22 cellular contexts compared by ENCODE assay signal in the genomic region with DNA sequence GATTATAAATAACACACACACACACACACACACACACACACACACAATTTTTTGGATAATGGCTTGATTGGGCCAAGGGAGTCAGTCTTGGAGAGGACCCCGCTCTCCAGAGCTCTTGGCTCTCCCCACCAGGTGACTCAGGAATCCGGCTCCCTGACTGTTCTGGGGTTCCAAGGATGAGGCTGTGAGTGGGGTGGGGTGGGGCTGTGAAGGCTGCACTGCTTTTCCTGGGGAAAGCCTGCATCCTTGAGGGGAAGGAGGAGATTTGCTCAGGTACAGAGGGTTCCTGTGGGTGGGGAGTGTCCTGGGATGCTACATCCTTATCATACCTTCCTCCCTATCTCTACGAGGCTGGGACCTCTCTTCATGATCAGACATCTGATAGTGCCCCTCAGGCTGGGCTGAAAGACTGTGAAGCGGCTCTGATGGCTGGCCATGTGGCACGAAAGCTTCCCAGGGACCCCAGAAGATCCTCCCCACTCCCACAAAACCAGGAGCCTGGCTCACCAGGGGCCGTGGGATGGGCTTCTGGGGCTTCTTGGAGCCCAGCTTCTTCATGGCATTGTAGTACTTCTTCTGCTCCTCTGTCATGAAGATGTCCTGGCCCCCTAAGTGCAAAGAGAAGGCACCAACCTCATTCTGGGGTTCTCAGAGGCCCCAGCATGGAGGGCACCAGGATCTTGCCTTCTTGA.
"Had no signal": no experiment of that assay in that cellular context is flagged by ENCODE, and none has a peak within 500 bp of the region (broad histone marks: within the 10 kb centered on the region; RNA-seq: fewer than 3 reads in every experiment).

No MANE protein-coding gene starts in this region.

- H3K9me3 Mint-ChIP-seq: activated naive CD4-positive, alpha-beta T cell treated with anti-CD3 and anti-CD28 coated beads, Interleukin-2, amount 50 U/mL, for 72 hours; memory B cell had no signal

- DNase-seq: activated CD4-positive, alpha-beta T cell treated with anti-CD3 and anti-CD28 coated beads for 4 hours; activated CD4-positive, alpha-beta T cell treated with anti-CD3 and anti-CD28 coated beads, Interleukin-2, amount 50 U/mL, for 48 hours; activated naive CD4-positive, alpha-beta T cell; activated T-cell treated with anti-CD3 and anti-CD28 coated beads, Interleukin-2, amount 50 U/mL, for 72 hours; central memory CD4-positive, alpha-beta T cell; dermis blood vessel endothelial cell; effector memory CD4-positive, alpha-beta T cell; left cardiac atrium; right cardiac atrium; stimulated activated CD4-positive, alpha-beta T cell treated with anti-CD3 and anti-CD28 coated beads, Interleukin-2, amount 100 ng/mL, for 48 hours; stimulated activated naive CD4-positive, alpha-beta T cell treated with Interleukin-2 at 50 U/mL for 16 hours; SW 1271; T-helper 17 cell had no signal

- H3K36me3 Mint-ChIP-seq: activated naive CD4-positive, alpha-beta T cell treated with anti-CD3 and anti-CD28 coated beads, Interleukin-2, amount 50 U/mL, for 72 hours; memory B cell; naive thymus-derived CD8-positive, alpha-beta T cell had no signal

- H3K27ac Mint-ChIP-seq: activated naive CD4-positive, alpha-beta T cell treated with anti-CD3 and anti-CD28 coated beads, Interleukin-2, amount 50 U/mL, for 72 hours; activated T-cell treated with anti-CD3 and anti-CD28 coated beads, Interleukin-2, amount 50 U/mL, for 72 hours; memory B cell; T-helper 17 cell; WTC11 had no signal

- H3K36me3 ChIP-seq: breast epithelium, gastroesophageal sphincter had no signal

- ATAC-seq: activated naive CD4-positive, alpha-beta T cell treated with anti-CD3 and anti-CD28 coated beads, Interleukin-2, amount 50 U/mL, for 72 hours; activated T-cell treated with anti-CD3 and anti-CD28 coated beads, Interleukin-2, amount 50 U/mL, for 72 hours; gastroesophageal sphincter; left cardiac atrium; naive thymus-derived CD8-positive, alpha-beta T cell; right cardiac atrium; T-helper 17 cell; WTC11 had no signal

- H3K4me3 ChIP-seq: breast epithelium, gastroesophageal sphincter, hepatocyte, SK-N-MC, tibial nerve had no signal

- H3K4me2 ChIP-seq: hepatocyte had no signal

- H3K4me1 Mint-ChIP-seq: memory B cell; naive thymus-derived CD8-positive, alpha-beta T cell; T-helper 17 cell; WTC11 had no signal

- H3K27ac ChIP-seq: breast epithelium, gastroesophageal sphincter, hepatocyte, SK-N-MC, tibial nerve had no signal

- H3K4me1 ChIP-seq: breast epithelium, gastroesophageal sphincter had no signal

- H2AFZ ChIP-seq: hepatocyte had no signal

- H3K27me3 ChIP-seq: breast epithelium, gastroesophageal sphincter, hepatocyte, tibial nerve had no signal

- H3K79me2 ChIP-seq: hepatocyte had no signal

- H3K4me3 Mint-ChIP-seq: activated T-cell treated with anti-CD3 and anti-CD28 coated beads, Interleukin-2, amount 50 U/mL, for 72 hours; memory B cell; naive thymus-derived CD8-positive, alpha-beta T cell; T-helper 17 cell; WTC11 had no signal
